In the genomic region with DNA sequence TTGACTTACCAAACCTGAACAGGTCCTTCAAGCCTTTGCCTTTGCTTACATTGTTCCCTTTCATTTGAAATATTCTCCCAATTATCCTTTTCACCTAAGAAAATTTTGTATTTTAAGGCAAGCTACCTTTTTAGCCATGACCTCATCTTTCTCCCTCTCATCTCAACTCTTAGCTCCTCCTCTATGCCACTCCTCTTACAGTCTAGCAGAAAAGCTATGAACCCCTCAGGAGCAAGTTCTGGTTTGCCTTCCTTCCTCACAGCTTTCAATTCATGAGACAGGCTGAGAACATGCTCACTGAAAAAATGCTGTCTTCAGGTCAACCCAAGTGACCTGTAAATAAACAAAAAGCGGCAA, we compare ENCODE assay signal across 16 cellular contexts. TPM values are rescaled to one million over a fixed set of nuclear protein-coding genes. Genes with fewer than 3 reads are reported as not detected.
DNase-seq lines count a peak whose midpoint lies in the region; ATAC-seq and TF ChIP-seq lines count a peak whose summit lies in the region.
"Had no signal": no experiment of that assay in that cellular context is flagged by ENCODE, and none has a peak within 500 bp of the region (broad histone marks: within the 10 kb centered on the region; RNA-seq: fewer than 3 reads in every experiment).

No MANE protein-coding gene starts in this region.

- peak overlapping the region; percentile 37 for H3K27ac ChIP-seq in upper lobe of right lung
- no peak overlapping the region for H3K27ac ChIP-seq in WERI-Rb-1

- no peak overlapping the region for H3K4me3 ChIP-seq in fibroblast of pulmonary artery (replicated peaks; ENCODE audit: low read depth, low read length)
- no peak overlapping the region for H3K4me3 ChIP-seq in upper lobe of right lung
- H3K4me3 ChIP-seq in WERI-Rb-1 (ENCODE audit: low read depth, low read length), result no peak overlapping the region

- H3K27me3 ChIP-seq in upper lobe of right lung (no peaks in the 10 kb centered on the region), WERI-Rb-1 (ENCODE audit: insufficient read depth, low read depth, severe bottlenecking) (no peaks in the 10 kb centered on the region)

- H3K9me3 ChIP-seq in upper lobe of right lung, result no peaks in the 10 kb centered on the region
- no peaks in the 10 kb centered on the region for H3K9me3 ChIP-seq in WERI-Rb-1 (ENCODE audit: severe bottlenecking)

- TF ChIP-seq CTCF in fibroblast of pulmonary artery (IDR thresholded peaks at IDR 0.05; ENCODE audit: low read length, missing control alignments) (no peak), nephron progenitor cell (IDR thresholded peaks at IDR 0.05) (no peak), upper lobe of right lung (IDR thresholded peaks at IDR 0.05) (no peak), WERI-Rb-1 (IDR thresholded peaks at IDR 0.05; ENCODE audit: low read depth, low read length) (no peak)

- intact Hi-C loops in upper lobe of right lung (cut with DNase I), result no loop called here

- peaks cover 14% of the 10 kb centered on the region for H3K4me1 Mint-ChIP-seq in activated T-cell treated with anti-CD3 and anti-CD28 coated beads, Interleukin-2, amount 50 U/mL, for 24 hours (ENCODE audit: low read depth)
- H3K4me1 Mint-ChIP-seq in nephron progenitor cell, result peaks cover 14% of the 10 kb centered on the region
- H3K4me1 Mint-ChIP-seq: T-cell had no signal

- H3K9me3 Mint-ChIP-seq in activated T-cell treated with anti-CD3 and anti-CD28 coated beads, Interleukin-2, amount 50 U/mL, for 24 hours, result no peaks in the 10 kb centered on the region
- no peaks in the 10 kb centered on the region for H3K9me3 Mint-ChIP-seq in nephron progenitor cell
- H3K9me3 Mint-ChIP-seq: stimulated activated naive CD8-positive, alpha-beta T cell treated with anti-CD3 and anti-CD28 coated beads, Interleukin-15, Interleukin-2, amounts not matched to agents 100 ng/mL and 50 ng/mL, for 24 hours; T-cell had no signal

- ATAC-seq in upper lobe of right lung, result peak; percentile 31
- ATAC-seq: T-cell had no signal

- no peak overlapping the region for H3K4me3 Mint-ChIP-seq in activated T-cell treated with anti-CD3 and anti-CD28 coated beads, Interleukin-2, amount 50 U/mL, for 24 hours
- no peak overlapping the region for H3K4me3 Mint-ChIP-seq in nephron progenitor cell
- H3K4me3 Mint-ChIP-seq: stimulated activated naive CD8-positive, alpha-beta T cell treated with anti-CD3 and anti-CD28 coated beads, Interleukin-15, Interleukin-2, amounts not matched to agents 100 ng/mL and 50 ng/mL, for 24 hours; T-cell had no signal

- H3K27ac Mint-ChIP-seq in activated T-cell treated with anti-CD3 and anti-CD28 coated beads, Interleukin-2, amount 50 U/mL, for 24 hours, result peak overlapping the region; percentile 6
- H3K27ac Mint-ChIP-seq in nephron progenitor cell, result peak overlapping the region; percentile 2

- no peak for DNase-seq in activated T-cell treated with anti-CD3 and anti-CD28 coated beads, Interleukin-2, amount 50 U/mL, for 24 hours
- no peak for DNase-seq in activated T-cell treated with anti-CD3 and anti-CD28 coated beads, Interleukin-2, amount 50 U/mL, for 48 hours
- peak; percentile 2 for DNase-seq in fibroblast of pulmonary artery (ENCODE audit: low read depth)
- DNase-seq in nephron progenitor cell, result no peak
- DNase-seq in upper lobe of right lung, result no peak
- DNase-seq in SKM-1 (lab: John Stamatoyannopoulos, UW; ENCODE audit: unreplicated experiment), result no peak
- DNase-seq in NCI-H187 treated with DMSO at 0.1 percent for 48 hours (lab: John Stamatoyannopoulos, UW), result no peak
- no peak for DNase-seq in WERI-Rb-1
- DNase-seq: 8988T; activated CD4-positive, alpha-beta T cell treated with anti-CD3 and anti-CD28 coated beads, Interleukin-2, amount 50 U/mL, for 1 hour; activated gamma-delta T cell; left colon; NCI-H2107; stimulated activated CD4-positive, alpha-beta T cell treated with anti-CD3 and anti-CD28 coated beads, Interleukin-4, amount 100 ng/mL, for 1 hour; T-cell had no signal

- H3K36me3 ChIP-seq in upper lobe of right lung (peaks cover 21% of the 10 kb centered on the region), WERI-Rb-1 (peaks cover 18% of the 10 kb centered on the region)

- no peaks in the 10 kb centered on the region for H3K27me3 Mint-ChIP-seq in activated T-cell treated with anti-CD3 and anti-CD28 coated beads, Interleukin-2, amount 50 U/mL, for 24 hours
- no peaks in the 10 kb centered on the region for H3K27me3 Mint-ChIP-seq in nephron progenitor cell (ENCODE audit: low read depth, poor library complexity)
- H3K27me3 Mint-ChIP-seq: stimulated activated naive CD8-positive, alpha-beta T cell treated with anti-CD3 and anti-CD28 coated beads, Interleukin-15, Interleukin-2, amounts not matched to agents 100 ng/mL and 50 ng/mL, for 24 hours; T-cell had no signal

- H3K4me1 ChIP-seq in upper lobe of right lung, result peaks cover 15% of the 10 kb centered on the region

- peaks cover 35% of the 10 kb centered on the region for H3K36me3 Mint-ChIP-seq in activated T-cell treated with anti-CD3 and anti-CD28 coated beads, Interleukin-2, amount 50 U/mL, for 24 hours (ENCODE audit: low read depth)
- H3K36me3 Mint-ChIP-seq in nephron progenitor cell (ENCODE audit: low read depth), result peaks cover 27% of the 10 kb centered on the region

RNA-seq across cellular contexts. Expression of a gene that starts 8.3 kb away (rescaled TPM):
- total RNA-seq in upper lobe of right lung, result 20.3 TPM

RNA-seq across cellular contexts. Expression of a gene that starts 8.6 kb away (rescaled TPM):
- total RNA-seq in upper lobe of right lung, result 8.2 TPM

RNA-seq across cellular contexts. Expression of a gene that starts 21.9 kb away (rescaled TPM):
- total RNA-seq in upper lobe of right lung, result not detected
